Comparison of ENCODE assay signal across 20 cellular contexts in genomic region chr10:91024541-91024940, GRCh38.
DNase-seq lines count a peak whose midpoint lies in the region; ATAC-seq and TF ChIP-seq lines count a peak whose summit lies in the region.
"Had no signal": no experiment of that assay in that cellular context is flagged by ENCODE, and none has a peak within 500 bp of the region (broad histone marks: within the 10 kb centered on the region; RNA-seq: fewer than 3 reads in every experiment).

No MANE protein-coding gene starts in this region.

- H3K27ac ChIP-seq in right cardiac atrium (ENCODE audit: low read length) = peak overlapping the region; percentile 55
- peak overlapping the region; percentile 57 for H3K27ac ChIP-seq in smooth muscle cell (ENCODE audit: low read depth)
- H3K27ac ChIP-seq: Peyer's patch had no signal

- H3K4me3 ChIP-seq in right cardiac atrium (ENCODE audit: low read length) (no peak overlapping the region), smooth muscle cell (no peak overlapping the region), H7 (ENCODE audit: insufficient read depth, low read depth, low read length) (no peak overlapping the region)
- H3K4me3 ChIP-seq: Peyer's patch had no signal

- H3K79me2 ChIP-seq in smooth muscle cell (ENCODE audit: low read depth) = no peaks in the 10 kb centered on the region

- H3K36me3 ChIP-seq in smooth muscle cell (ENCODE audit: low read depth) = no peaks in the 10 kb centered on the region
- no peaks in the 10 kb centered on the region for H3K36me3 ChIP-seq in H7 (replicated peaks; ENCODE audit: control insufficient read depth, insufficient read depth, low read length)
- H3K36me3 ChIP-seq: BE2C, Peyer's patch had no signal

- ATAC-seq in right cardiac atrium = peak in 1 of 2 donors; percentile 25
- ATAC-seq in left cardiac atrium = no peak
- no peak for ATAC-seq in HG03571 (IDR thresholded peaks at IDR 0.05; ENCODE audit: unreplicated experiment)
- ATAC-seq: Right ventricle myocardium inferior had no signal

- H3K9me3 ChIP-seq in right cardiac atrium (ENCODE audit: control insufficient read depth, low read length) (no peaks in the 10 kb centered on the region), smooth muscle cell (replicated peaks; ENCODE audit: low read depth) (no peaks in the 10 kb centered on the region)
- H3K9me3 ChIP-seq: BE2C, Caco-2, Peyer's patch had no signal

- no peak overlapping the region for H3K9ac ChIP-seq in smooth muscle cell (ENCODE audit: low read depth)

- TF ChIP-seq CTCF in smooth muscle cell (IDR thresholded peaks at IDR 0.05; ENCODE audit: borderline replicate concordance, insufficient read depth, poor library complexity, severe bottlenecking) = no peak

- 42% methylated on average over 3 of the region's 3 CpGs for WGBS in right cardiac atrium
- WGBS in smooth muscle cell (ENCODE audit: low lambda C conversion rate) = 26% methylated on average over 3 of the region's 3 CpGs

- H2AFZ ChIP-seq in smooth muscle cell (ENCODE audit: low read depth) = peak overlapping the region; percentile 75

- in situ Hi-C loops in G401 (cut with HindIII; ENCODE audit: low sequenced_read_pairs) = no loop called here

- DNase-seq in right cardiac atrium = no peak
- no peak for DNase-seq in left cardiac atrium
- DNase-seq in foreskin melanocyte = peak; percentile 80
- no peak for DNase-seq in smooth muscle cell (lab: John Stamatoyannopoulos, UW; ENCODE audit: unreplicated experiment)
- DNase-seq in NCI-H1436 (lab: John Stamatoyannopoulos, UW) = no peak
- DNase-seq in G401 (ENCODE audit: low spot score) = no peak
- DNase-seq in H7 = no peak
- DNase-seq: BE2C; Caco-2; CD4-positive, CD25-positive, alpha-beta regulatory T cell; GDM1; HCEC 1CT; MM.1S; NCI-H1092 treated with DMSO at 0.1 percent for 48 hours; NCI-H1694; NCI-H2081 treated with DMSO at 0.1 percent for 48 hours; NCI-H446 treated with DMSO at 0.1 percent for 48 hours; Peyer's patch had no signal

- H3K27me3 ChIP-seq in right cardiac atrium (ENCODE audit: control insufficient read depth, insufficient read depth) (no peaks in the 10 kb centered on the region), smooth muscle cell (ENCODE audit: low read depth) (no peaks in the 10 kb centered on the region), H7 (ENCODE audit: control insufficient read depth, insufficient read depth, low read length) (no peaks in the 10 kb centered on the region)
- H3K27me3 ChIP-seq: BE2C, Peyer's patch had no signal

- H3K4me2 ChIP-seq in smooth muscle cell = peak overlapping the region; percentile 75

- intact Hi-C loops in right cardiac atrium (cut with DNase I) (no loop called here), left cardiac atrium (cut with DNase I) (no loop called here)

- H3K4me1 ChIP-seq in right cardiac atrium (ENCODE audit: control insufficient read depth, insufficient read depth, low read length) (peaks cover 4% of the 10 kb centered on the region), smooth muscle cell (ENCODE audit: low read depth) (peaks cover 12% of the 10 kb centered on the region)
- H3K4me1 ChIP-seq: Caco-2, Peyer's patch had no signal

- peaks cover 15% of the 10 kb centered on the region for H3F3A ChIP-seq in smooth muscle cell (ENCODE audit: low read depth)

- H4K20me1 ChIP-seq in smooth muscle cell (ENCODE audit: low read depth) = no peaks in the 10 kb centered on the region
